In genomic region chr9:129351642-129352151, GRCh38 we compare ENCODE assay signal across 8 cellular contexts.
DNase-seq lines count a peak whose midpoint lies in the region; ATAC-seq, FAIRE-seq and TF ChIP-seq lines count a peak whose summit lies in the region.

No MANE protein-coding gene starts in this region.

- H3K4me1 ChIP-seq in right lobe of liver = peaks cover 0 to 6% (median under 1%) of the 10 kb centered on the region in 4 donors
- H3K4me1 ChIP-seq in HepG2 (ENCODE audit: insufficient read depth, low read length) = peaks cover 38% of the 10 kb centered on the region
- H3K4me1 ChIP-seq in colonic mucosa = no peaks in the 10 kb centered on the region
- peaks cover 43% of the 10 kb centered on the region for H3K4me1 ChIP-seq in mononuclear cell (ENCODE audit: insufficient read depth, low read length)
- H3K4me1 ChIP-seq in aorta (ENCODE audit: control insufficient read depth in 1 of 2, insufficient read depth in 2 of 2, low read length in 2 of 2) = no peaks in the 10 kb centered on the region

- H3K36me3 ChIP-seq in right lobe of liver = no peaks in the 10 kb centered on the region
- H3K36me3 ChIP-seq in HepG2 (replicated peaks in 1 of 2; ENCODE audit: control insufficient read depth in 1 of 2, insufficient read depth in 2 of 2, low read length in 2 of 2) = no peaks in the 10 kb centered on the region
- H3K36me3 ChIP-seq in colonic mucosa = no peaks in the 10 kb centered on the region
- no peaks in the 10 kb centered on the region for H3K36me3 ChIP-seq in aorta (ENCODE audit: control insufficient read depth in 1 of 2, insufficient read depth in 2 of 2, low read length in 1 of 2)

- ATAC-seq in right lobe of liver (peak in 3 of 4 donors; percentile 17 to 26 (median 25)), HepG2 (no peak), aorta (ENCODE audit: low FRiP score) (peak; percentile 40)

- FAIRE-seq in HepG2 (lab: Jason Lieb, UNC) = no peak
- no peak for FAIRE-seq in HTR-8/SVneo (lab: Jason Lieb, UNC)
- FAIRE-seq in GM12891 (lab: Jason Lieb, UNC) = no peak

- no peak overlapping the region for H3K4me2 ChIP-seq in HepG2 (ENCODE audit: low read depth, low read length)

- DNase-seq in right lobe of liver = peak in 2 of 3 donors; percentile 29 to 48
- DNase-seq in HepG2 (ENCODE audit: low spot score) = no peak
- DNase-seq in colonic mucosa = no peak
- peak in 1 of 2 donors; percentile 29 for DNase-seq in aorta
- no peak for DNase-seq in HTR-8/SVneo (ENCODE audit: insufficient read length, low spot score)
- DNase-seq in GM12891 (ENCODE audit: insufficient read length, low spot score) = no peak
- no peak for DNase-seq in DMS79 (lab: John Stamatoyannopoulos, UW)

- H3K79me2 ChIP-seq in HepG2 (ENCODE audit: insufficient read depth, low read length) = no peaks in the 10 kb centered on the region

- CTCF ChIA-PET in HepG2 (lab: Yijun Ruan, JAX; ENCODE audit: low intra/inter-chr PET ratio, low total read pairs) = no interaction called here

- no TSS peak for BruUV-seq in HepG2 (replicated peaks; lab: Mats Ljungman, UMichigan)

- no peak for TF ChIP-seq RAD21 in HepG2 (CRISPR knock-in tag; IDR thresholded peaks at IDR 0.05)

- in situ Hi-C loops in HepG2 (cut with HindIII; ENCODE audit: extremely low pct_ligation_motif_present, low pct_unique_long_range_greater_than_20kb) = no loop called here

- peaks cover 0 to 5% (median 2%) of the 10 kb centered on the region in 4 donors for H3K9me3 ChIP-seq in right lobe of liver
- peaks cover 13% of the 10 kb centered on the region for H3K9me3 ChIP-seq in HepG2 (ENCODE audit: low read length)
- no peaks in the 10 kb centered on the region for H3K9me3 ChIP-seq in colonic mucosa
- no peaks in the 10 kb centered on the region for H3K9me3 ChIP-seq in mononuclear cell (ENCODE audit: low read depth, low read length)
- H3K9me3 ChIP-seq in aorta (ENCODE audit: control insufficient read depth, low read length) = peaks cover 3% of the 10 kb centered on the region

- no peaks in the 10 kb centered on the region for H3K27me3 ChIP-seq in right lobe of liver
- peaks cover 4 to 13% of the 10 kb centered on the region in 2 experiments; a peak in 2 of 5 replicates for H3K27me3 ChIP-seq in HepG2 (ENCODE audit: control insufficient read depth in 1 of 2, insufficient read depth in 2 of 2, low read length in 2 of 2)
- H3K27me3 ChIP-seq in colonic mucosa = no peaks in the 10 kb centered on the region
- no peaks in the 10 kb centered on the region for H3K27me3 ChIP-seq in mononuclear cell (ENCODE audit: insufficient read depth, low read length)
- H3K27me3 ChIP-seq in aorta (ENCODE audit: control insufficient read depth in 1 of 2, insufficient read depth in 2 of 2, low read length in 1 of 2) = no peaks in the 10 kb centered on the region

- H3K4me3 ChIP-seq in right lobe of liver (no peak overlapping the region), HepG2 (replicated peaks in 1 of 3; ENCODE audit: insufficient read depth in 1 of 3, low read depth in 2 of 3, low read length in 3 of 3) (no peak overlapping the region), colonic mucosa (peak overlapping the region; percentile 22), mononuclear cell (ENCODE audit: low read length) (peak overlapping the region; percentile 28), aorta (ENCODE audit: low read length in 2 of 2) (peak overlapping the region in 1 of 2 donors; percentile 6)

- TF ChIP-seq EP300 in HepG2 (IDR thresholded peaks at IDR 0.05; ENCODE audit: low read depth in 2 of 2, low read length in 2 of 2) = no peak
- TF ChIP-seq EP300 in HepG2 (CRISPR knock-in tag; IDR thresholded peaks at IDR 0.05; ENCODE audit: borderline replicate concordance) = no peak

- H3K9ac ChIP-seq in HepG2 (ENCODE audit: insufficient read depth, low read depth, low read length) = no peak overlapping the region
- peak overlapping the region; percentile 34 to 35 for H3K9ac ChIP-seq in colonic mucosa (ENCODE audit: low read depth in 2 of 2, low read length in 2 of 2)

- intact Hi-C loops in right lobe of liver (cut with DNase I) = no loop called here
- intact Hi-C loops in HepG2 (cut with micrococcal nuclease; ENCODE audit: unreplicated experiment) = no loop called here
- intact Hi-C loops in colonic mucosa (cut with DNase I) = no loop called here
- intact Hi-C loops in aorta (cut with DNase I) = no loop called here

- TF ChIP-seq POLR2A in right lobe of liver (IDR thresholded peaks at IDR 0.05) (no peak), HepG2 (IDR thresholded peaks at IDR 0.05; ENCODE audit: insufficient read depth in 1 of 2, low read depth in 2 of 2, low read length in 2 of 2) (no peak), GM12891 (IDR thresholded peaks at IDR 0.05; ENCODE audit: low read depth, low read length) (no peak)

- POLR2A ChIA-PET in HepG2 (lab: Yijun Ruan, JAX) = no interaction called here

- no peak overlapping the region for H2AFZ ChIP-seq in HepG2 (ENCODE audit: low read length)

- H4K20me1 ChIP-seq in HepG2 (ENCODE audit: insufficient read depth, low read length) = no peaks in the 10 kb centered on the region

- H3K27ac ChIP-seq in right lobe of liver (no peak overlapping the region), HepG2 (ENCODE audit: extremely low read length, insufficient read depth, low read length) (no peak overlapping the region), colonic mucosa (peak overlapping the region; percentile 58), aorta (ENCODE audit: low read depth in 1 of 2, low read length in 2 of 2) (no peak overlapping the region)

- 3% methylated on average over 18 of the region's 21 CpGs for WGBS in right lobe of liver (ENCODE audit: insufficient coverage, low coverage, low lambda C conversion rate, missing lambda C conversion rate)
- WGBS in HepG2 (ENCODE audit: low lambda C conversion rate) = 58% methylated on average over 21 of the region's 21 CpGs
- 10 to 13% methylated on average over 21 of the region's 21 CpGs for WGBS in aorta, 2 donors

- TF ChIP-seq CTCF in right lobe of liver (IDR thresholded peaks at IDR 0.05) (no peak), HepG2 (CRISPR knock-in tag; IDR thresholded peaks at IDR 0.05) (no peak), colonic mucosa (IDR thresholded peaks at IDR 0.05) (no peak)

TF ChIP-seq in HepG2, 621 proteins besides CTCF, POLR2A, EP300 and RAD21:
- TF ChIP-seq TBX3 (IDR thresholded peaks at IDR 0.05; ENCODE audit: borderline replicate concordance) (no peak), RFXANK (CRISPR knock-in tag; IDR thresholded peaks at IDR 0.05) (no peak)

TF ChIP-seq in GM12891, 5 proteins besides CTCF, POLR2A, EP300 and RAD21:
- TF ChIP-seq POLR2AphosphoS5 (IDR thresholded peaks at IDR 0.05; ENCODE audit: low read depth, low read length) (no peak), SPI1 (IDR thresholded peaks at IDR 0.05; ENCODE audit: low read depth, low read length) (no peak), TAF1 (IDR thresholded peaks at IDR 0.05; ENCODE audit: low read depth, low read length) (no peak), POU2F2 (IDR thresholded peaks at IDR 0.05; ENCODE audit: low read depth, low read length) (no peak), PAX5 (IDR thresholded peaks at IDR 0.05; ENCODE audit: insufficient read depth, low read length, severe bottlenecking) (no peak)

Comparison
In these comparisons a context has a peak if more than half of its experiments do, and no peak if none do; other contexts are left out.
1. DNase-seq: peak in right lobe of liver (2 of 3); none in HepG2 (single experiment), colonic mucosa (single experiment), HTR-8/SVneo (single experiment), GM12891 (single experiment) and DMS79 (single experiment).
2. H3K4me3 ChIP-seq: peak in colonic mucosa (single experiment) and mononuclear cell (single experiment); none in right lobe of liver (0 of 3) and HepG2 (0 of 3).